Comparison of ENCODE assay signal across 24 cellular contexts in genomic region chr4:78288327-78288726, GRCh38.
"Had no signal": no experiment of that assay in that cellular context is flagged by ENCODE, and none has a peak within 500 bp of the region (broad histone marks: within the 10 kb centered on the region; RNA-seq: fewer than 3 reads in every experiment).

No MANE protein-coding gene starts in this region.

- H3K4me3 Mint-ChIP-seq: activated CD4-positive, alpha-beta T cell treated with anti-CD3 and anti-CD28 coated beads for 36 hours; activated CD8-positive, alpha-beta T cell treated with anti-CD3 and anti-CD28 coated beads for 36 hours; activated naive CD8-positive, alpha-beta T cell treated with anti-CD3 and anti-CD28 coated beads, Interleukin-2, amount 50 U/mL, for 24 hours; activated T-helper 1 cell treated with anti-CD3 and anti-CD28 coated beads, Interleukin-12 subunit alpha, Interleukin-12 subunit beta, Interleukin-2, Interleukin-4 antibody, amounts not matched to agents 30 ng/mL and 10 ng/mL and 1 ng/mL, durations not matched to agents 14 hours and 24 hours and 36 hours; dendritic cell treated with granulocyte-macrophage colony-stimulating factor and Interleukin-4, amounts not matched to agents 40 ng/mL and 50 ng/mL, for 4 days; effector memory CD8-positive, alpha-beta T cell; neural crest cell; stimulated activated naive CD8-positive, alpha-beta T cell treated with anti-CD3 and anti-CD28 coated beads, Interleukin-15, Interleukin-2, amounts not matched to agents 100 ng/mL and 50 ng/mL, for 24 hours had no signal

- ATAC-seq: activated CD4-positive, alpha-beta T cell treated with anti-CD3 and anti-CD28 coated beads for 36 hours; activated CD8-positive, alpha-beta T cell treated with anti-CD3 and anti-CD28 coated beads for 36 hours; activated naive CD8-positive, alpha-beta T cell treated with anti-CD3 and anti-CD28 coated beads, Interleukin-2, amount 50 U/mL, for 24 hours; effector memory CD8-positive, alpha-beta T cell; left lobe of liver; mucosa of descending colon; upper lobe of right lung had no signal

- H3K4me1 Mint-ChIP-seq: activated CD4-positive, alpha-beta T cell treated with anti-CD3 and anti-CD28 coated beads for 36 hours; activated naive CD8-positive, alpha-beta T cell treated with anti-CD3 and anti-CD28 coated beads, Interleukin-2, amount 50 U/mL, for 24 hours; neural crest cell had no signal

- DNase-seq: activated CD4-positive, alpha-beta T cell treated with anti-CD3 and anti-CD28 coated beads for 36 hours; activated CD8-positive, alpha-beta memory T cell treated with anti-CD3 and anti-CD28 coated beads, Interleukin-2, amount 50 U/mL, for 4 hours; activated CD8-positive, alpha-beta T cell treated with anti-CD3 and anti-CD28 coated beads for 36 hours; activated naive CD4-positive, alpha-beta T cell; activated naive CD8-positive, alpha-beta T cell treated with anti-CD3 and anti-CD28 coated beads, Interleukin-2, amount 50 U/mL, for 24 hours; central memory CD4-positive, alpha-beta T cell; effector memory CD8-positive, alpha-beta T cell; foreskin melanocyte; head of caudate nucleus; mammary epithelial cell; mucosa of descending colon; ovary; stimulated activated CD4-positive, alpha-beta T cell treated with anti-CD3 and anti-CD28 coated beads, Interleukin-15, amount 100 ng/mL, for 24 hours; stimulated activated CD4-positive, alpha-beta T cell treated with anti-CD3 and anti-CD28 coated beads, Interleukin-4, amount 100 ng/mL, for 24 hours; T-helper 1 cell; testis; upper lobe of right lung had no signal

- H3K27me3 ChIP-seq: ovary, testis, upper lobe of right lung had no signal

- H3K4me1 ChIP-seq: testis, upper lobe of right lung had no signal

- H3K9me3 Mint-ChIP-seq: activated CD8-positive, alpha-beta T cell treated with anti-CD3 and anti-CD28 coated beads for 36 hours; activated naive CD8-positive, alpha-beta T cell treated with anti-CD3 and anti-CD28 coated beads, Interleukin-2, amount 50 U/mL, for 24 hours; activated T-helper 1 cell treated with anti-CD3 and anti-CD28 coated beads, Interleukin-12 subunit alpha, Interleukin-12 subunit beta, Interleukin-2, Interleukin-4 antibody, amounts not matched to agents 30 ng/mL and 10 ng/mL and 1 ng/mL, durations not matched to agents 14 hours and 24 hours and 36 hours; dendritic cell treated with granulocyte-macrophage colony-stimulating factor and Interleukin-4, amounts not matched to agents 40 ng/mL and 50 ng/mL, for 4 days; effector memory CD8-positive, alpha-beta T cell; neural crest cell; stimulated activated naive CD8-positive, alpha-beta T cell treated with anti-CD3 and anti-CD28 coated beads, Interleukin-15, Interleukin-2, amounts not matched to agents 100 ng/mL and 50 ng/mL, for 24 hours had no signal

- H3K9me3 ChIP-seq: mucosa of descending colon, ovary, testis, upper lobe of right lung had no signal

- H3K27ac Mint-ChIP-seq: activated CD4-positive, alpha-beta T cell treated with anti-CD3 and anti-CD28 coated beads for 36 hours; activated CD8-positive, alpha-beta T cell treated with anti-CD3 and anti-CD28 coated beads for 36 hours; activated naive CD8-positive, alpha-beta T cell treated with anti-CD3 and anti-CD28 coated beads, Interleukin-2, amount 50 U/mL, for 24 hours; activated T-helper 1 cell treated with anti-CD3 and anti-CD28 coated beads, Interleukin-12 subunit alpha, Interleukin-12 subunit beta, Interleukin-2, Interleukin-4 antibody, amounts not matched to agents 30 ng/mL and 10 ng/mL and 1 ng/mL, durations not matched to agents 14 hours and 24 hours and 36 hours; dendritic cell treated with granulocyte-macrophage colony-stimulating factor and Interleukin-4, amounts not matched to agents 40 ng/mL and 50 ng/mL, for 4 days; effector memory CD8-positive, alpha-beta T cell; stimulated activated naive CD8-positive, alpha-beta T cell treated with anti-CD3 and anti-CD28 coated beads, Interleukin-15, Interleukin-2, amounts not matched to agents 100 ng/mL and 50 ng/mL, for 24 hours had no signal

- H3K27me3 Mint-ChIP-seq: activated naive CD8-positive, alpha-beta T cell treated with anti-CD3 and anti-CD28 coated beads, Interleukin-2, amount 50 U/mL, for 24 hours; effector memory CD8-positive, alpha-beta T cell; stimulated activated naive CD8-positive, alpha-beta T cell treated with anti-CD3 and anti-CD28 coated beads, Interleukin-15, Interleukin-2, amounts not matched to agents 100 ng/mL and 50 ng/mL, for 24 hours had no signal

- H3K27ac ChIP-seq: epithelial cell of prostate, ovary, testis, upper lobe of right lung, VCaP had no signal

- H3K4me3 ChIP-seq: mucosa of descending colon, ovary, testis, upper lobe of right lung had no signal

- H3K36me3 ChIP-seq: ovary, upper lobe of right lung had no signal
